Comparison of ENCODE assay signal across 21 cellular contexts in genomic region chr15:65266469-65266868, GRCh38. TPM values are rescaled to one million over a fixed set of nuclear protein-coding genes. Genes with fewer than 3 reads are reported as not detected.
DNase-seq lines count a peak whose midpoint lies in the region; ATAC-seq and TF ChIP-seq lines count a peak whose summit lies in the region.
"Had no signal": no experiment of that assay in that cellular context is flagged by ENCODE, and none has a peak within 500 bp of the region (broad histone marks: within the 10 kb centered on the region; RNA-seq: fewer than 3 reads in every experiment).

No MANE protein-coding gene starts in this region.

- H3K4me3 ChIP-seq in colonic mucosa (no peak overlapping the region), stomach smooth muscle (ENCODE audit: low read length in 2 of 2) (no peak overlapping the region)
- H3K4me3 ChIP-seq: GM12878, HAP-1 had no signal

- no peak overlapping the region for H3K9ac ChIP-seq in colonic mucosa (ENCODE audit: low read depth in 2 of 2, low read length in 2 of 2)
- H3K9ac ChIP-seq in stomach smooth muscle (ENCODE audit: low read length in 2 of 2) = no peak overlapping the region

- no peaks in the 10 kb centered on the region for H3K27me3 ChIP-seq in colonic mucosa
- H3K27me3 ChIP-seq in stomach smooth muscle (ENCODE audit: control insufficient read depth in 1 of 2, insufficient read depth in 2 of 2, low read length in 2 of 2) = no peaks in the 10 kb centered on the region
- H3K27me3 ChIP-seq: BE2C had no signal

- H3K27ac ChIP-seq in colonic mucosa (no peak overlapping the region), stomach smooth muscle (ENCODE audit: low read length) (peak overlapping the region; percentile 49)

- DNase-seq in colonic mucosa = peak; percentile 40
- no peak for DNase-seq in left colon
- DNase-seq in posterior vena cava (ENCODE audit: low spot score) = peak; percentile 7
- DNase-seq in dermis blood vessel endothelial cell = no peak
- DNase-seq: ACHN; BE2C; C1 segment of cervical spinal cord; CD4-positive, CD25-positive, alpha-beta regulatory T cell; CD8-positive, alpha-beta memory T cell; COR-L47; DMS 273 treated with DMSO at 0.1 percent for 48 hours; DMS53; DND-41; EL; IMR-90 had no signal

- H3K36me3 ChIP-seq in colonic mucosa (peaks cover 7% of the 10 kb centered on the region), stomach smooth muscle (ENCODE audit: control insufficient read depth in 2 of 2, insufficient read depth in 2 of 2, low read length in 2 of 2) (peaks cover 7% of the 10 kb centered on the region in 2 donors)

- H3K4me1 ChIP-seq in colonic mucosa = no peaks in the 10 kb centered on the region
- peaks cover 50% of the 10 kb centered on the region for H3K4me1 ChIP-seq in stomach smooth muscle (ENCODE audit: control insufficient read depth, insufficient read depth, low read length)
- H3K4me1 ChIP-seq: BE2C had no signal

- intact Hi-C loops in colonic mucosa (cut with DNase I) (no loop called here), left colon (cut with DNase I, micrococcal nuclease) (no loop called here), posterior vena cava (cut with DNase I) (no loop called here)

- H3K9me3 ChIP-seq in colonic mucosa (no peaks in the 10 kb centered on the region), stomach smooth muscle (ENCODE audit: control insufficient read depth in 2 of 2, low read length in 2 of 2) (no peaks in the 10 kb centered on the region)
- H3K9me3 ChIP-seq: BE2C, HAP-1 had no signal

- no peak for TF ChIP-seq CTCF in colonic mucosa (IDR thresholded peaks at IDR 0.05)

- ATAC-seq in left colon (peak; percentile 83), HG02678 (IDR thresholded peaks at IDR 0.05; ENCODE audit: unreplicated experiment) (no peak)
- ATAC-seq: GM12878 had no signal

RNA-seq across cellular contexts. Expression of gene PARP16, which starts 20.2 kb away (rescaled TPM):
- total RNA-seq in colonic mucosa (1 to 10 TPM; 9.5 to 9.9 TPM), left colon (1 to 10 TPM; 7.6 to 9.0 TPM), posterior vena cava (1 to 10 TPM; 7.4 TPM), dermis blood vessel endothelial cell (2.0 and 3.0 TPM in 2 replicates)

RNA-seq across cellular contexts. Expression of gene RNU5A-1, which starts 29.4 kb away (rescaled TPM):
- total RNA-seq in colonic mucosa (not detected), left colon (not detected), posterior vena cava (not detected), dermis blood vessel endothelial cell (not detected in 2 replicates)
- total RNA-seq: CD4-positive, CD25-positive, alpha-beta regulatory T cell; CD8-positive, alpha-beta memory T cell; G401; GM12878; H4; IMR-90 had no signal

RNA-seq across cellular contexts. Expression of gene RNU5B-1, which starts 38.0 kb away (rescaled TPM):
- total RNA-seq in colonic mucosa = 10 to 100 TPM in 1 of 2 donors, not detected in 1; 26.1 TPM
- not detected for total RNA-seq in left colon
- 100 to 1,000 TPM in 1 of 2 donors, 10 to 100 TPM in 1; 95.0 to 102 TPM for total RNA-seq in posterior vena cava
- not detected in 2 replicates for total RNA-seq in dermis blood vessel endothelial cell
- total RNA-seq: CD4-positive, CD25-positive, alpha-beta regulatory T cell; CD8-positive, alpha-beta memory T cell; G401; H4; IMR-90 had no signal

RNA-seq across cellular contexts. Expression of gene CILP, which starts 55.2 kb away (rescaled TPM):
- total RNA-seq in colonic mucosa (1 to 10 TPM; 3.7 to 8.7 TPM), left colon (10 to 100 TPM in 1 of 2 donors, 1 to 10 TPM in 1; 3.5 to 13.4 TPM), posterior vena cava (10 to 100 TPM in 1 of 2 donors, 1 to 10 TPM in 1; 9.6 to 43.4 TPM), dermis blood vessel endothelial cell (not detected in 2 replicates)
- total RNA-seq: G401 had no signal

Comparison
In these comparisons a context has a peak if more than half of its experiments do, and no peak if none do; other contexts are left out.
1. DNase-seq: peak in colonic mucosa (single experiment) and posterior vena cava (single experiment); none in left colon (0 of 2) and dermis blood vessel endothelial cell (single experiment).